In the genomic region with DNA sequence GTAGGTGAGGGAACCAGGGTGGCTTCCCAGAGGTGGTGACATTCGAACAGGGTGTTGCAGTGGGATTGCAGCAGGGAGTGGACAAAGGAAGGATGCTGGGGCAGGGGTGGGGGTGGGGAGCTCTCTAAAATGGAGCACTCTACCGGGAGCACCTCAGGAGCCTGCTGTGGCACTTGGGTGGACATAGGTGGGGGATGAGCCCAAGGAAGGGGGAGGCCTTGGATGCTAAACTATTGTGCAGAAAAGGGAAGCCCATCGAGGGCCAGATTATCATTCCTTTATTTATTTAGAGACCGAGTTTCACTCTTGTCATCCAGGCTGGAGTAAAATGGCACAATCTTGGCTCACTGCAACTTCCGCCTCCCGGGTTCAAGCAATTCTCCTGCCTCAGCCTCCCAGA, we compare ENCODE assay signal across 2 cellular contexts.
TF ChIP-seq lines count a peak whose summit lies in the region.

No MANE protein-coding gene starts in this region.

TF ChIP-seq in A549, 52 proteins besides CTCF, POLR2A, EP300 and RAD21:
- TF ChIP-seq ZFP36 (IDR thresholded peaks at IDR 0.05; ENCODE audit: borderline replicate concordance, partially characterized antibody) (peak; percentile 8), HDAC2 (IDR thresholded peaks at IDR 0.05) (no peak)

TF ChIP-seq in K562, 482 proteins besides CTCF, POLR2A, EP300 and RAD21:
- TF ChIP-seq, protein P1, sequence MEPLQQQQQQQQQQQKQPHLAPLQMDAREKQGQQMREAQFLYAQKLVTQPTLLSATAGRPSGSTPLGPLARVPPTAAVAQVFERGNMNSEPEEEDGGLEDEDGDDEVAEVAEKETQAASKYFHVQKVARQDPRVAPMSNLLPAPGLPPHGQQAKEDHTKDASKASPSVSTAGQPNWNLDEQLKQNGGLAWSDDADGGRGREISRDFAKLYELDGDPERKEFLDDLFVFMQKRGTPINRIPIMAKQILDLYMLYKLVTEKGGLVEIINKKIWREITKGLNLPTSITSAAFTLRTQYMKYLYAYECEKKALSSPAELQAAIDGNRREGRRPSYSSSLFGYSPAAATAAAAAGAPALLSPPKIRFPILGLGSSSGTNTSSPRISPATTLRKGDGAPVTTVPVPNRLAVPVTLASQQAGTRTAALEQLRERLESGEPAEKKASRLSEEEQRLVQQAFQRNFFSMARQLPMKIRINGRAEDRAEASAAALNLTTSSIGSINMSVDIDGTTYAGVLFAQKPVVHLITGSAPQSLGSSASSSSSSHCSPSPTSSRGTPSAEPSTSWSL (CRISPR knock-in tag; IDR thresholded peaks at IDR 0.05; ENCODE audit: borderline replicate concordance) = no peak
- TF ChIP-seq, protein P2, sequence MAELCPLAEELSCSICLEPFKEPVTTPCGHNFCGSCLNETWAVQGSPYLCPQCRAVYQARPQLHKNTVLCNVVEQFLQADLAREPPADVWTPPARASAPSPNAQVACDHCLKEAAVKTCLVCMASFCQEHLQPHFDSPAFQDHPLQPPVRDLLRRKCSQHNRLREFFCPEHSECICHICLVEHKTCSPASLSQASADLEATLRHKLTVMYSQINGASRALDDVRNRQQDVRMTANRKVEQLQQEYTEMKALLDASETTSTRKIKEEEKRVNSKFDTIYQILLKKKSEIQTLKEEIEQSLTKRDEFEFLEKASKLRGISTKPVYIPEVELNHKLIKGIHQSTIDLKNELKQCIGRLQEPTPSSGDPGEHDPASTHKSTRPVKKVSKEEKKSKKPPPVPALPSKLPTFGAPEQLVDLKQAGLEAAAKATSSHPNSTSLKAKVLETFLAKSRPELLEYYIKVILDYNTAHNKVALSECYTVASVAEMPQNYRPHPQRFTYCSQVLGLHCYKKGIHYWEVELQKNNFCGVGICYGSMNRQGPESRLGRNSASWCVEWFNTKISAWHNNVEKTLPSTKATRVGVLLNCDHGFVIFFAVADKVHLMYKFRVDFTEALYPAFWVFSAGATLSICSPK (IDR thresholded peaks at IDR 0.05; ENCODE audit: borderline replicate concordance) = no peak
- TF ChIP-seq, protein P3, sequence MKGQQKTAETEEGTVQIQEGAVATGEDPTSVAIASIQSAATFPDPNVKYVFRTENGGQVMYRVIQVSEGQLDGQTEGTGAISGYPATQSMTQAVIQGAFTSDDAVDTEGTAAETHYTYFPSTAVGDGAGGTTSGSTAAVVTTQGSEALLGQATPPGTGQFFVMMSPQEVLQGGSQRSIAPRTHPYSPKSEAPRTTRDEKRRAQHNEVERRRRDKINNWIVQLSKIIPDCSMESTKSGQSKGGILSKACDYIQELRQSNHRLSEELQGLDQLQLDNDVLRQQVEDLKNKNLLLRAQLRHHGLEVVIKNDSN (CRISPR knock-in tag; IDR thresholded peaks at IDR 0.05) = no peak
- TF ChIP-seq CCAR2 (IDR thresholded peaks at IDR 0.05; ENCODE audit: low read depth, low read length) (no peak), NFE2 (IDR thresholded peaks at IDR 0.05; ENCODE audit: low read depth) (no peak), MECOM (CRISPR knock-in tag; IDR thresholded peaks at IDR 0.05) (no peak), ZNF57 (CRISPR knock-in tag; IDR thresholded peaks at IDR 0.05) (no peak), ZFP36 (IDR thresholded peaks at IDR 0.05; ENCODE audit: low read depth, low read length, partially characterized antibody) (peak; percentile 89), HSF4 (CRISPR knock-in tag; IDR thresholded peaks at IDR 0.05; ENCODE audit: borderline replicate concordance) (no peak), POLR2B (IDR thresholded peaks at IDR 0.05; ENCODE audit: low read depth, partially characterized antibody) (no peak), MYBL2 (IDR thresholded peaks at IDR 0.05; ENCODE audit: low read depth) (no peak), MYBL2 (CRISPR knock-in tag; IDR thresholded peaks at IDR 0.05; ENCODE audit: borderline replicate concordance) (no peak), CHD2 (IDR thresholded peaks at IDR 0.05; ENCODE audit: low read depth, low read length) (no peak), ZNF263 (CRISPR knock-in tag; IDR thresholded peaks at IDR 0.05; ENCODE audit: borderline replicate concordance) (peak; percentile 54; the same call in 1 of the 2 replicates), HOXB6 (CRISPR knock-in tag; IDR thresholded peaks at IDR 0.05; ENCODE audit: borderline replicate concordance) (no peak), TEAD2 (tag; IDR thresholded peaks at IDR 0.05) (no peak)
- TF ChIP-seq, protein P4, sequence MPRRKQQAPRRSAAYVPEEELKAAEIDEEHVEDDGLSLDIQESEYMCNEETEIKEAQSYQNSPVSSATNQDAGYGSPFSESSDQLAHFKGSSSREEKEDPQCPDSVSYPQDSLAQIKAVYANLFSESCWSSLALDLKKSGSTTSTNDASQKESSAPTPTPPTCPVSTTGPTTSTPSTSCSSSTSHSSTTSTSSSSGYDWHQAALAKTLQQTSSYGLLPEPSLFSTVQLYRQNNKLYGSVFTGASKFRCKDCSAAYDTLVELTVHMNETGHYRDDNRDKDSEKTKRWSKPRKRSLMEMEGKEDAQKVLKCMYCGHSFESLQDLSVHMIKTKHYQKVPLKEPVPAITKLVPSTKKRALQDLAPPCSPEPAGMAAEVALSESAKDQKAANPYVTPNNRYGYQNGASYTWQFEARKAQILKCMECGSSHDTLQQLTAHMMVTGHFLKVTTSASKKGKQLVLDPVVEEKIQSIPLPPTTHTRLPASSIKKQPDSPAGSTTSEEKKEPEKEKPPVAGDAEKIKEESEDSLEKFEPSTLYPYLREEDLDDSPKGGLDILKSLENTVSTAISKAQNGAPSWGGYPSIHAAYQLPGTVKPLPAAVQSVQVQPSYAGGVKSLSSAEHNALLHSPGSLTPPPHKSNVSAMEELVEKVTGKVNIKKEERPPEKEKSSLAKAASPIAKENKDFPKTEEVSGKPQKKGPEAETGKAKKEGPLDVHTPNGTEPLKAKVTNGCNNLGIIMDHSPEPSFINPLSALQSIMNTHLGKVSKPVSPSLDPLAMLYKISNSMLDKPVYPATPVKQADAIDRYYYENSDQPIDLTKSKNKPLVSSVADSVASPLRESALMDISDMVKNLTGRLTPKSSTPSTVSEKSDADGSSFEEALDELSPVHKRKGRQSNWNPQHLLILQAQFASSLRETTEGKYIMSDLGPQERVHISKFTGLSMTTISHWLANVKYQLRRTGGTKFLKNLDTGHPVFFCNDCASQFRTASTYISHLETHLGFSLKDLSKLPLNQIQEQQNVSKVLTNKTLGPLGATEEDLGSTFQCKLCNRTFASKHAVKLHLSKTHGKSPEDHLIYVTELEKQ (CRISPR knock-in tag; IDR thresholded peaks at IDR 0.05) = no peak
- TF ChIP-seq, protein P5, sequence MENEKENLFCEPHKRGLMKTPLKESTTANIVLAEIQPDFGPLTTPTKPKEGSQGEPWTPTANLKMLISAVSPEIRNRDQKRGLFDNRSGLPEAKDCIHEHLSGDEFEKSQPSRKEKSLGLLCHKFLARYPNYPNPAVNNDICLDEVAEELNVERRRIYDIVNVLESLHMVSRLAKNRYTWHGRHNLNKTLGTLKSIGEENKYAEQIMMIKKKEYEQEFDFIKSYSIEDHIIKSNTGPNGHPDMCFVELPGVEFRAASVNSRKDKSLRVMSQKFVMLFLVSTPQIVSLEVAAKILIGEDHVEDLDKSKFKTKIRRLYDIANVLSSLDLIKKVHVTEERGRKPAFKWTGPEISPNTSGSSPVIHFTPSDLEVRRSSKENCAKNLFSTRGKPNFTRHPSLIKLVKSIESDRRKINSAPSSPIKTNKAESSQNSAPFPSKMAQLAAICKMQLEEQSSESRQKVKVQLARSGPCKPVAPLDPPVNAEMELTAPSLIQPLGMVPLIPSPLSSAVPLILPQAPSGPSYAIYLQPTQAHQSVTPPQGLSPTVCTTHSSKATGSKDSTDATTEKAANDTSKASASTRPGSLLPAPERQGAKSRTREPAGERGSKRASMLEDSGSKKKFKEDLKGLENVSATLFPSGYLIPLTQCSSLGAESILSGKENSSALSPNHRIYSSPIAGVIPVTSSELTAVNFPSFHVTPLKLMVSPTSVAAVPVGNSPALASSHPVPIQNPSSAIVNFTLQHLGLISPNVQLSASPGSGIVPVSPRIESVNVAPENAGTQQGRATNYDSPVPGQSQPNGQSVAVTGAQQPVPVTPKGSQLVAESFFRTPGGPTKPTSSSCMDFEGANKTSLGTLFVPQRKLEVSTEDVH (IDR thresholded peaks at IDR 0.05; ENCODE audit: low read depth, partially characterized antibody) = no peak
TF ChIP-seq in K562: peak in this region for 2.
